Comparison of ENCODE assay signal across 1 cellular context in the genomic region with DNA sequence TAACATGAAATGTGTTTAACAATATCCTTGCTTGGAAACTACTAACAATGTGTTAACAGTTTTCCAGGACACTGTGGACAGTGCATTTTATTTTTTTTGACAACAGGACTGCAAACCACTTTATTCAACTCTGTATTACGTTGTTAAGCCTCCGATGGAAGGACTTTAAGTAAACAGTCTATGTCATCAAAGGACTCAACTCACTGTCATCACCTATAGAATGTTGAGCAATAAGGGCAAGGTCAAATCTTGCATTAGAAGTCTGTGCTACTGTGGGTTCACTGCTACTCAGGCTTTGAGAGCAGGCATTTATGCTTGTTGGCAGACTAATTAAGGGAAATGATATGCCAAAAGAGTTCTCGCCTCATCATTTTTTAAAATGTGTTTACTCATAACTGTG.
TF ChIP-seq lines count a peak whose summit lies in the region.

No MANE protein-coding gene starts in this region.

TF ChIP-seq in HepG2, 621 proteins besides CTCF, POLR2A, EP300 and RAD21 (continued from another document and continues in another):
- TF ChIP-seq, protein P1, sequence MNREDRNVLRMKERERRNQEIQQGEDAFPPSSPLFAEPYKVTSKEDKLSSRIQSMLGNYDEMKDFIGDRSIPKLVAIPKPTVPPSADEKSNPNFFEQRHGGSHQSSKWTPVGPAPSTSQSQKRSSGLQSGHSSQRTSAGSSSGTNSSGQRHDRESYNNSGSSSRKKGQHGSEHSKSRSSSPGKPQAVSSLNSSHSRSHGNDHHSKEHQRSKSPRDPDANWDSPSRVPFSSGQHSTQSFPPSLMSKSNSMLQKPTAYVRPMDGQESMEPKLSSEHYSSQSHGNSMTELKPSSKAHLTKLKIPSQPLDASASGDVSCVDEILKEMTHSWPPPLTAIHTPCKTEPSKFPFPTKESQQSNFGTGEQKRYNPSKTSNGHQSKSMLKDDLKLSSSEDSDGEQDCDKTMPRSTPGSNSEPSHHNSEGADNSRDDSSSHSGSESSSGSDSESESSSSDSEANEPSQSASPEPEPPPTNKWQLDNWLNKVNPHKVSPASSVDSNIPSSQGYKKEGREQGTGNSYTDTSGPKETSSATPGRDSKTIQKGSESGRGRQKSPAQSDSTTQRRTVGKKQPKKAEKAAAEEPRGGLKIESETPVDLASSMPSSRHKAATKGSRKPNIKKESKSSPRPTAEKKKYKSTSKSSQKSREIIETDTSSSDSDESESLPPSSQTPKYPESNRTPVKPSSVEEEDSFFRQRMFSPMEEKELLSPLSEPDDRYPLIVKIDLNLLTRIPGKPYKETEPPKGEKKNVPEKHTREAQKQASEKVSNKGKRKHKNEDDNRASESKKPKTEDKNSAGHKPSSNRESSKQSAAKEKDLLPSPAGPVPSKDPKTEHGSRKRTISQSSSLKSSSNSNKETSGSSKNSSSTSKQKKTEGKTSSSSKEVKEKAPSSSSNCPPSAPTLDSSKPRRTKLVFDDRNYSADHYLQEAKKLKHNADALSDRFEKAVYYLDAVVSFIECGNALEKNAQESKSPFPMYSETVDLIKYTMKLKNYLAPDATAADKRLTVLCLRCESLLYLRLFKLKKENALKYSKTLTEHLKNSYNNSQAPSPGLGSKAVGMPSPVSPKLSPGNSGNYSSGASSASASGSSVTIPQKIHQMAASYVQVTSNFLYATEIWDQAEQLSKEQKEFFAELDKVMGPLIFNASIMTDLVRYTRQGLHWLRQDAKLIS (CRISPR knock-in tag; IDR thresholded peaks at IDR 0.05) = no peak
- TF ChIP-seq FOXK1 (CRISPR knock-in tag; IDR thresholded peaks at IDR 0.05; ENCODE audit: borderline replicate concordance, low read depth) = no peak
- TF ChIP-seq ZNF816 (CRISPR knock-in tag; IDR thresholded peaks at IDR 0.05; ENCODE audit: borderline replicate concordance) = no peak
- peak; percentile 60 for TF ChIP-seq CREB1 (IDR thresholded peaks at IDR 0.05)
- TF ChIP-seq CREB1 (CRISPR knock-in tag; IDR thresholded peaks at IDR 0.05) = peak; percentile 79
- TF ChIP-seq ZNF143 (CRISPR knock-in tag; IDR thresholded peaks at IDR 0.05) = no peak
- no peak for TF ChIP-seq RFX1 (IDR thresholded peaks at IDR 0.05)
- TF ChIP-seq, protein P2, sequence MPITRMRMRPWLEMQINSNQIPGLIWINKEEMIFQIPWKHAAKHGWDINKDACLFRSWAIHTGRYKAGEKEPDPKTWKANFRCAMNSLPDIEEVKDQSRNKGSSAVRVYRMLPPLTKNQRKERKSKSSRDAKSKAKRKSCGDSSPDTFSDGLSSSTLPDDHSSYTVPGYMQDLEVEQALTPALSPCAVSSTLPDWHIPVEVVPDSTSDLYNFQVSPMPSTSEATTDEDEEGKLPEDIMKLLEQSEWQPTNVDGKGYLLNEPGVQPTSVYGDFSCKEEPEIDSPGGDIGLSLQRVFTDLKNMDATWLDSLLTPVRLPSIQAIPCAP (CRISPR knock-in tag; IDR thresholded peaks at IDR 0.05; ENCODE audit: low read depth) = no peak
- TF ChIP-seq, protein P3, sequence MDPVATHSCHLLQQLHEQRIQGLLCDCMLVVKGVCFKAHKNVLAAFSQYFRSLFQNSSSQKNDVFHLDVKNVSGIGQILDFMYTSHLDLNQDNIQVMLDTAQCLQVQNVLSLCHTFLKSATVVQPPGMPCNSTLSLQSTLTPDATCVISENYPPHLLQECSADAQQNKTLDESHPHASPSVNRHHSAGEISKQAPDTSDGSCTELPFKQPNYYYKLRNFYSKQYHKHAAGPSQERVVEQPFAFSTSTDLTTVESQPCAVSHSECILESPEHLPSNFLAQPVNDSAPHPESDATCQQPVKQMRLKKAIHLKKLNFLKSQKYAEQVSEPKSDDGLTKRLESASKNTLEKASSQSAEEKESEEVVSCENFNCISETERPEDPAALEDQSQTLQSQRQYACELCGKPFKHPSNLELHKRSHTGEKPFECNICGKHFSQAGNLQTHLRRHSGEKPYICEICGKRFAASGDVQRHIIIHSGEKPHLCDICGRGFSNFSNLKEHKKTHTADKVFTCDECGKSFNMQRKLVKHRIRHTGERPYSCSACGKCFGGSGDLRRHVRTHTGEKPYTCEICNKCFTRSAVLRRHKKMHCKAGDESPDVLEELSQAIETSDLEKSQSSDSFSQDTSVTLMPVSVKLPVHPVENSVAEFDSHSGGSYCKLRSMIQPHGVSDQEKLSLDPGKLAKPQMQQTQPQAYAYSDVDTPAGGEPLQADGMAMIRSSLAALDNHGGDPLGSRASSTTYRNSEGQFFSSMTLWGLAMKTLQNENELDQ (CRISPR knock-in tag; IDR thresholded peaks at IDR 0.05; ENCODE audit: borderline replicate concordance) = no peak
- TF ChIP-seq, protein P4, sequence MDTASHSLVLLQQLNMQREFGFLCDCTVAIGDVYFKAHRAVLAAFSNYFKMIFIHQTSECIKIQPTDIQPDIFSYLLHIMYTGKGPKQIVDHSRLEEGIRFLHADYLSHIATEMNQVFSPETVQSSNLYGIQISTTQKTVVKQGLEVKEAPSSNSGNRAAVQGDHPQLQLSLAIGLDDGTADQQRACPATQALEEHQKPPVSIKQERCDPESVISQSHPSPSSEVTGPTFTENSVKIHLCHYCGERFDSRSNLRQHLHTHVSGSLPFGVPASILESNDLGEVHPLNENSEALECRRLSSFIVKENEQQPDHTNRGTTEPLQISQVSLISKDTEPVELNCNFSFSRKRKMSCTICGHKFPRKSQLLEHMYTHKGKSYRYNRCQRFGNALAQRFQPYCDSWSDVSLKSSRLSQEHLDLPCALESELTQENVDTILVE (CRISPR knock-in tag; IDR thresholded peaks at IDR 0.05) = no peak
- peak; percentile 49 for TF ChIP-seq RARA (CRISPR knock-in tag; IDR thresholded peaks at IDR 0.05)
- no peak for TF ChIP-seq ZNF841 (CRISPR knock-in tag; IDR thresholded peaks at IDR 0.05; ENCODE audit: borderline replicate concordance)
- no peak for TF ChIP-seq MAFK (conservative IDR thresholded peaks at IDR 0.05 in 1 of 2, IDR thresholded peaks at IDR 0.05 in 1 of 2; ENCODE audit: low read length in 2 of 2)
- no peak for TF ChIP-seq NFE2L1 (CRISPR knock-in tag; IDR thresholded peaks at IDR 0.05; ENCODE audit: borderline replicate concordance)
- no peak for TF ChIP-seq MZF1 (CRISPR knock-in tag; IDR thresholded peaks at IDR 0.05; ENCODE audit: borderline replicate concordance)
- TF ChIP-seq, protein P5, sequence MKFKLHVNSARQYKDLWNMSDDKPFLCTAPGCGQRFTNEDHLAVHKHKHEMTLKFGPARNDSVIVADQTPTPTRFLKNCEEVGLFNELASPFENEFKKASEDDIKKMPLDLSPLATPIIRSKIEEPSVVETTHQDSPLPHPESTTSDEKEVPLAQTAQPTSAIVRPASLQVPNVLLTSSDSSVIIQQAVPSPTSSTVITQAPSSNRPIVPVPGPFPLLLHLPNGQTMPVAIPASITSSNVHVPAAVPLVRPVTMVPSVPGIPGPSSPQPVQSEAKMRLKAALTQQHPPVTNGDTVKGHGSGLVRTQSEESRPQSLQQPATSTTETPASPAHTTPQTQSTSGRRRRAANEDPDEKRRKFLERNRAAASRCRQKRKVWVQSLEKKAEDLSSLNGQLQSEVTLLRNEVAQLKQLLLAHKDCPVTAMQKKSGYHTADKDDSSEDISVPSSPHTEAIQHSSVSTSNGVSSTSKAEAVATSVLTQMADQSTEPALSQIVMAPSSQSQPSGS (CRISPR knock-in tag; IDR thresholded peaks at IDR 0.05) = peak; percentile 37; the same call in 1 of the 2 replicates
- TF ChIP-seq NKX3-1 (CRISPR knock-in tag; IDR thresholded peaks at IDR 0.05) = no peak
- no peak for TF ChIP-seq ZFP36 (IDR thresholded peaks at IDR 0.05; ENCODE audit: borderline replicate concordance, low read depth, low read length, partially characterized antibody)
- TF ChIP-seq TOPORS (CRISPR knock-in tag; IDR thresholded peaks at IDR 0.05) = no peak
- TF ChIP-seq, protein P6, sequence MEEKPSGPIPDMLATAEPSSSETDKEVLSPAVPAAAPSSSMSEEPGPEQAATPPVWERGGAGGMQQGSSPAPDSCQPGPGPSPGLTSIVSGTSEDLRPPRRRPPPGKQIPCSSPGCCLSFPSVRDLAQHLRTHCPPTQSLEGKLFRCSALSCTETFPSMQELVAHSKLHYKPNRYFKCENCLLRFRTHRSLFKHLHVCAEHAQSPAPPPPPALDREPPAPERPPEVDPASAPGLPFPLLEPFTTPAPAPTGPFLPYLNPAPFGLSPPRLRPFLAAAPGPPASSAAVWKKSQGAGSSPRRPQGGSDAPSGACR (CRISPR knock-in tag; IDR thresholded peaks at IDR 0.05) = no peak
- TF ChIP-seq, protein P7, sequence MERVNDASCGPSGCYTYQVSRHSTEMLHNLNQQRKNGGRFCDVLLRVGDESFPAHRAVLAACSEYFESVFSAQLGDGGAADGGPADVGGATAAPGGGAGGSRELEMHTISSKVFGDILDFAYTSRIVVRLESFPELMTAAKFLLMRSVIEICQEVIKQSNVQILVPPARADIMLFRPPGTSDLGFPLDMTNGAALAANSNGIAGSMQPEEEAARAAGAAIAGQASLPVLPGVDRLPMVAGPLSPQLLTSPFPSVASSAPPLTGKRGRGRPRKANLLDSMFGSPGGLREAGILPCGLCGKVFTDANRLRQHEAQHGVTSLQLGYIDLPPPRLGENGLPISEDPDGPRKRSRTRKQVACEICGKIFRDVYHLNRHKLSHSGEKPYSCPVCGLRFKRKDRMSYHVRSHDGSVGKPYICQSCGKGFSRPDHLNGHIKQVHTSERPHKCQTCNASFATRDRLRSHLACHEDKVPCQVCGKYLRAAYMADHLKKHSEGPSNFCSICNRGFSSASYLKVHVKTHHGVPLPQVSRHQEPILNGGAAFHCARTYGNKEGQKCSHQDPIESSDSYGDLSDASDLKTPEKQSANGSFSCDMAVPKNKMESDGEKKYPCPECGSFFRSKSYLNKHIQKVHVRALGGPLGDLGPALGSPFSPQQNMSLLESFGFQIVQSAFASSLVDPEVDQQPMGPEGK (CRISPR knock-in tag; IDR thresholded peaks at IDR 0.05) = no peak
- TF ChIP-seq, protein P8, sequence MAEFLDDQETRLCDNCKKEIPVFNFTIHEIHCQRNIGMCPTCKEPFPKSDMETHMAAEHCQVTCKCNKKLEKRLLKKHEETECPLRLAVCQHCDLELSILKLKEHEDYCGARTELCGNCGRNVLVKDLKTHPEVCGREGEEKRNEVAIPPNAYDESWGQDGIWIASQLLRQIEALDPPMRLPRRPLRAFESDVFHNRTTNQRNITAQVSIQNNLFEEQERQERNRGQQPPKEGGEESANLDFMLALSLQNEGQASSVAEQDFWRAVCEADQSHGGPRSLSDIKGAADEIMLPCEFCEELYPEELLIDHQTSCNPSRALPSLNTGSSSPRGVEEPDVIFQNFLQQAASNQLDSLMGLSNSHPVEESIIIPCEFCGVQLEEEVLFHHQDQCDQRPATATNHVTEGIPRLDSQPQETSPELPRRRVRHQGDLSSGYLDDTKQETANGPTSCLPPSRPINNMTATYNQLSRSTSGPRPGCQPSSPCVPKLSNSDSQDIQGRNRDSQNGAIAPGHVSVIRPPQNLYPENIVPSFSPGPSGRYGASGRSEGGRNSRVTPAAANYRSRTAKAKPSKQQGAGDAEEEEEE (CRISPR knock-in tag; IDR thresholded peaks at IDR 0.05; ENCODE audit: borderline replicate concordance) = no peak
- TF ChIP-seq SMARCC2 (IDR thresholded peaks at IDR 0.05) = no peak
- TF ChIP-seq, protein P9, sequence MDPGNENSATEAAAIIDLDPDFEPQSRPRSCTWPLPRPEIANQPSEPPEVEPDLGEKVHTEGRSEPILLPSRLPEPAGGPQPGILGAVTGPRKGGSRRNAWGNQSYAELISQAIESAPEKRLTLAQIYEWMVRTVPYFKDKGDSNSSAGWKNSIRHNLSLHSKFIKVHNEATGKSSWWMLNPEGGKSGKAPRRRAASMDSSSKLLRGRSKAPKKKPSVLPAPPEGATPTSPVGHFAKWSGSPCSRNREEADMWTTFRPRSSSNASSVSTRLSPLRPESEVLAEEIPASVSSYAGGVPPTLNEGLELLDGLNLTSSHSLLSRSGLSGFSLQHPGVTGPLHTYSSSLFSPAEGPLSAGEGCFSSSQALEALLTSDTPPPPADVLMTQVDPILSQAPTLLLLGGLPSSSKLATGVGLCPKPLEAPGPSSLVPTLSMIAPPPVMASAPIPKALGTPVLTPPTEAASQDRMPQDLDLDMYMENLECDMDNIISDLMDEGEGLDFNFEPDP (CRISPR knock-in tag; conservative IDR thresholded peaks at IDR 0.05) = no peak
- TF ChIP-seq ZC3H4 (CRISPR knock-in tag; IDR thresholded peaks at IDR 0.05; ENCODE audit: borderline replicate concordance) = no peak
- TF ChIP-seq CEBPB (IDR thresholded peaks at IDR 0.05; ENCODE audit: borderline replicate concordance, low read depth, low read length) = peak; percentile 98
- TF ChIP-seq ZNF251 (CRISPR knock-in tag; IDR thresholded peaks at IDR 0.05) = no peak
- no peak for TF ChIP-seq ZNF703 (CRISPR knock-in tag; IDR thresholded peaks at IDR 0.05; ENCODE audit: borderline replicate concordance)
- no peak for TF ChIP-seq ZNF253 (CRISPR knock-in tag; IDR thresholded peaks at IDR 0.05; ENCODE audit: borderline replicate concordance)
- no peak for TF ChIP-seq ZNF891 (CRISPR knock-in tag; IDR thresholded peaks at IDR 0.05)
- TF ChIP-seq FOSL1 (CRISPR knock-in tag; IDR thresholded peaks at IDR 0.05; ENCODE audit: borderline replicate concordance) = no peak
- TF ChIP-seq TGIF2 (CRISPR knock-in tag; IDR thresholded peaks at IDR 0.05) = no peak
- TF ChIP-seq, protein P10, sequence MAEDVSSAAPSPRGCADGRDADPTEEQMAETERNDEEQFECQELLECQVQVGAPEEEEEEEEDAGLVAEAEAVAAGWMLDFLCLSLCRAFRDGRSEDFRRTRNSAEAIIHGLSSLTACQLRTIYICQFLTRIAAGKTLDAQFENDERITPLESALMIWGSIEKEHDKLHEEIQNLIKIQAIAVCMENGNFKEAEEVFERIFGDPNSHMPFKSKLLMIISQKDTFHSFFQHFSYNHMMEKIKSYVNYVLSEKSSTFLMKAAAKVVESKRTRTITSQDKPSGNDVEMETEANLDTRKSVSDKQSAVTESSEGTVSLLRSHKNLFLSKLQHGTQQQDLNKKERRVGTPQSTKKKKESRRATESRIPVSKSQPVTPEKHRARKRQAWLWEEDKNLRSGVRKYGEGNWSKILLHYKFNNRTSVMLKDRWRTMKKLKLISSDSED (CRISPR knock-in tag; IDR thresholded peaks at IDR 0.05) = no peak
- TF ChIP-seq RXRA (CRISPR knock-in tag; IDR thresholded peaks at IDR 0.05) = no peak
- TF ChIP-seq ZKSCAN8 (CRISPR knock-in tag; IDR thresholded peaks at IDR 0.05; ENCODE audit: borderline replicate concordance) = no peak
- no peak for TF ChIP-seq KAT2B (IDR thresholded peaks at IDR 0.05; ENCODE audit: borderline replicate concordance, low read depth, low read length)
- TF ChIP-seq, protein P11, sequence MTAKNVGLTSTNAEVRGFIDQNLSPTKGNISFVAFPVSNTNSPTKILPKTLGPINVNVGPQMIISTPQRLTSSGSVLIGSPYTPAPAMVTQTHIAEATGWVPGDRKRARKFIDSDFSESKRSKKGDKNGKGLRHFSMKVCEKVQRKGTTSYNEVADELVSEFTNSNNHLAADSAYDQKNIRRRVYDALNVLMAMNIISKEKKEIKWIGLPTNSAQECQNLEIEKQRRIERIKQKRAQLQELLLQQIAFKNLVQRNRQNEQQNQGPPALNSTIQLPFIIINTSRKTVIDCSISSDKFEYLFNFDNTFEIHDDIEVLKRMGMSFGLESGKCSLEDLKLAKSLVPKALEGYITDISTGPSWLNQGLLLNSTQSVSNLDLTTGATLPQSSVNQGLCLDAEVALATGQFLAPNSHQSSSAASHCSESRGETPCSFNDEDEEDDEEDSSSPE (CRISPR knock-in tag; IDR thresholded peaks at IDR 0.05) = no peak
- no peak for TF ChIP-seq ZNF124 (CRISPR knock-in tag; IDR thresholded peaks at IDR 0.05)
